22 cellular contexts compared by ENCODE assay signal in the genomic region with DNA sequence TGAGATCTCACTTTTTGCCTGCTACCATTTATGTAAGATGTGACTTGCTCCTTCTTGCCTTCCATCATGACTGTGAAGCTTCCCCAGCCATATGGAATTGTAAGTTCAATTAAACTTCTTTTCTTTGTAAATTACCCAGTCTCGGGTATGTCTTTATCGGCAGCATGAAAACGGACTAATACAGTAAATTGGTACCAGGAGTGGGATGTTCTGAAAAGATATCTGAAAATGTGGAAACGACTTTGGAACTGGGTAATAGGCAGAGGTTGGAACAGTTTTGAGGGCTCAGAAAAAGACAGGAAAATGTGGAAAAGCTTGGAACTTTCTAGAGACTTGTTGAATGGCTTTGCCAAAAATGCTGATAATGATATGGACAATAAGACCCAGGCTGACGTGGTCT. TPM values are rescaled to one million over a fixed set of nuclear protein-coding genes. Genes with fewer than 3 reads are reported as not detected.
DNase-seq lines count a peak whose midpoint lies in the region; ATAC-seq and TF ChIP-seq lines count a peak whose summit lies in the region.
"Had no signal": no experiment of that assay in that cellular context is flagged by ENCODE, and none has a peak within 500 bp of the region (broad histone marks: within the 10 kb centered on the region; RNA-seq: fewer than 3 reads in every experiment).

No MANE protein-coding gene starts in this region.

- H3K36me3 ChIP-seq in HEK293 (ENCODE audit: control insufficient read depth in 2 of 2, insufficient read depth in 1 of 2, low read length in 2 of 2) = no peaks in the 10 kb centered on the region; a peak in 2 of 3 replicates
- H3K36me3 ChIP-seq: HAP-1 had no signal

- peaks cover 6% of the 10 kb centered on the region for H3K9me3 Mint-ChIP-seq in central memory CD8-positive, alpha-beta T cell
- H3K9me3 Mint-ChIP-seq in neural crest cell = peaks cover 21% of the 10 kb centered on the region
- H3K9me3 Mint-ChIP-seq: CD4-positive, alpha-beta T cell had no signal

- H3K36me3 Mint-ChIP-seq in central memory CD8-positive, alpha-beta T cell (ENCODE audit: insufficient read depth) = peaks cover 1% of the 10 kb centered on the region
- H3K36me3 Mint-ChIP-seq in neural crest cell (ENCODE audit: low read depth) = peaks cover 28% of the 10 kb centered on the region

- H3K27ac ChIP-seq in HEK293 (ENCODE audit: extremely low read depth, low read depth, low read length) = no peak overlapping the region
- H3K27ac ChIP-seq: A549; BLaER1 treated with 17β-estradiol and CSF1 and Interleukin-3, amounts not matched to agents 10 nM and 100 nM had no signal

- no peak overlapping the region for H3K4me3 ChIP-seq in HEK293 (ENCODE audit: low read depth, low read length)
- H3K4me3 ChIP-seq: A549, GM12878, HAP-1 had no signal

- CTCF ChIA-PET in HEK293 (lab: Yijun Ruan, JAX) = interaction anchor here (0.6 kb wide), 1 partner anchor 193 kb away, joined by 3 read pairs; no protein-coding TSS in a partner anchor

- no peaks in the 10 kb centered on the region for H3K4me1 ChIP-seq in HEK293 (ENCODE audit: control insufficient read depth, insufficient read depth, low read length)
- H3K4me1 ChIP-seq: A549; BE2C; BLaER1 treated with 17β-estradiol and CSF1 and Interleukin-3, amounts not matched to agents 10 nM and 100 nM; HAP-1 had no signal

- no peaks in the 10 kb centered on the region for H3K9me3 ChIP-seq in HEK293 (ENCODE audit: control insufficient read depth, insufficient read depth, low read depth, low read length)

- H3K4me1 Mint-ChIP-seq in central memory CD8-positive, alpha-beta T cell = no peaks in the 10 kb centered on the region
- H3K4me1 Mint-ChIP-seq in neural crest cell = no peaks in the 10 kb centered on the region
- H3K4me1 Mint-ChIP-seq: CD14-positive monocyte; CD8-positive, alpha-beta memory T cell had no signal

- TF ChIP-seq CTCF in HEK293 (tag by site-specific recombination; IDR thresholded peaks at IDR 0.05) = no peak
- TF ChIP-seq CTCF in neural crest cell (conservative IDR thresholded peaks at IDR 0.05) = no peak

- H3K27ac Mint-ChIP-seq in central memory CD8-positive, alpha-beta T cell (ENCODE audit: low read depth) = no peak overlapping the region
- H3K27ac Mint-ChIP-seq in neural crest cell (ENCODE audit: unreplicated experiment) = no peak overlapping the region
- H3K27ac Mint-ChIP-seq: CD14-positive monocyte; CD4-positive, alpha-beta T cell; CD8-positive, alpha-beta memory T cell had no signal

- H3K4me3 Mint-ChIP-seq in central memory CD8-positive, alpha-beta T cell = peak overlapping the region; percentile 8
- peak overlapping the region; percentile 43 for H3K4me3 Mint-ChIP-seq in neural crest cell
- H3K4me3 Mint-ChIP-seq: CD14-positive monocyte; CD4-positive, alpha-beta T cell; CD8-positive, alpha-beta memory T cell had no signal

- DNase-seq in central memory CD8-positive, alpha-beta T cell (ENCODE audit: low spot score in 2 of 2) = no peak
- DNase-seq in neural crest cell (ENCODE audit: low read depth, low spot score) (no peak), NOMO-1 treated with dmso at 0.1 percent for 144 hours (lab: John Stamatoyannopoulos, UW; ENCODE audit: unreplicated experiment) (no peak)
- DNase-seq: 8988T; ACHN; AML-193; BE2C; CD4-positive, alpha-beta T cell; CD8-positive, alpha-beta memory T cell; DMS 273 treated with DMSO at 0.1 percent for 48 hours; DMS79; EL; GDM1; GOT3 had no signal

- no peak for ATAC-seq in central memory CD8-positive, alpha-beta T cell (replicated peaks; ENCODE audit: extremely low read depth, poor library complexity, severe bottlenecking)
- ATAC-seq in GM18868 (IDR thresholded peaks at IDR 0.05; ENCODE audit: unreplicated experiment) (no peak), GM19397 (IDR thresholded peaks at IDR 0.05; ENCODE audit: unreplicated experiment) (no peak)
- ATAC-seq: A549, GM12878 had no signal

- no peaks in the 10 kb centered on the region for H3K27me3 Mint-ChIP-seq in central memory CD8-positive, alpha-beta T cell
- no peaks in the 10 kb centered on the region for H3K27me3 Mint-ChIP-seq in neural crest cell (ENCODE audit: low read depth)
- H3K27me3 Mint-ChIP-seq: CD4-positive, alpha-beta T cell; CD8-positive, alpha-beta memory T cell had no signal

- POLR2A ChIA-PET in HEK293 (lab: Yijun Ruan, JAX) = interaction anchor here (0.9 kb wide), 1 partner anchor 262 kb away, joined by 4 read pairs; no protein-coding TSS in a partner anchor

TF ChIP-seq in HEK293, 187 proteins besides CTCF, POLR2A, EP300 and RAD21:
- TF ChIP-seq, protein P1, sequence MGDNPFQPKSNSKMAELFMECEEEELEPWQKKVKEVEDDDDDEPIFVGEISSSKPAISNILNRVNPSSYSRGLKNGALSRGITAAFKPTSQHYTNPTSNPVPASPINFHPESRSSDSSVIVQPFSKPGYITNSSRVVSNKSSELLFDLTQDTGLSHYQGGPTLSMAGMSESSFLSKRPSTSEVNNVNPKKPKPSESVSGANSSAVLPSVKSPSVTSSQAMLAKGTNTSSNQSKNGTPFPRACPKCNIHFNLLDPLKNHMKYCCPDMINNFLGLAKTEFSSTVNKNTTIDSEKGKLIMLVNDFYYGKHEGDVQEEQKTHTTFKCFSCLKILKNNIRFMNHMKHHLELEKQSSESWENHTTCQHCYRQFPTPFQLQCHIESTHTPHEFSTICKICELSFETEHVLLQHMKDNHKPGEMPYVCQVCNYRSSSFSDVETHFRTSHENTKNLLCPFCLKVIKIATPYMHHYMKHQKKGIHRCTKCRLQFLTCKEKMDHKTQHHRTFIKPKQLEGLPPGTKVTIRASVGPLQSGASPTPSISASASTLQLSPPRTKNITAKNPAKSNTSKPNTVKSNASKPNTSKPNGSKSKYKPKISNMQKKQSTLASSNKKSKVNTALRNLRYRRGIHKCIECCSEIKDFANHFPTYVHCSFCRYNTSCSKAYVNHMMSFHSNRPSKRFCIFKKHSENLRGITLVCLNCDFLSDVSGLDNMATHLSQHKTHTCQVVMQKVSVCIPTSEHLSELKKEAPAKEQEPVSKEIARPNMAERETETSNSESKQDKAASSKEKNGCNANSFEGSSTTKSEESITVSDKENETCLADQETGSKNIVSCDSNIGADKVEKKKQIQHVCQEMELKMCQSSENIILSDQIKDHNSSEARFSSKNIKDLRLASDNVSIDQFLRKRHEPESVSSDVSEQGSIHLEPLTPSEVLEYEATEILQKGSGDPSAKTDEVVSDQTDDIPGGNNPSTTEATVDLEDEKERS (tag by site-specific recombination; IDR thresholded peaks at IDR 0.05) = 0 out of 2 replicates have a peak, but pooled peaks have one; percentile 39
- TF ChIP-seq ZNF707 (tag by site-specific recombination; IDR thresholded peaks at IDR 0.05) (peak; percentile 98), ZNF473 (tag by site-specific recombination; IDR thresholded peaks at IDR 0.05) (no peak)

RNA-seq across cellular contexts. Expression of a gene that starts 10.6 kb away (rescaled TPM):
- 1.8 and 1.9 TPM in 2 replicates for total RNA-seq in neural crest cell
